1 cellular context compared by ENCODE assay signal in the genomic region with DNA sequence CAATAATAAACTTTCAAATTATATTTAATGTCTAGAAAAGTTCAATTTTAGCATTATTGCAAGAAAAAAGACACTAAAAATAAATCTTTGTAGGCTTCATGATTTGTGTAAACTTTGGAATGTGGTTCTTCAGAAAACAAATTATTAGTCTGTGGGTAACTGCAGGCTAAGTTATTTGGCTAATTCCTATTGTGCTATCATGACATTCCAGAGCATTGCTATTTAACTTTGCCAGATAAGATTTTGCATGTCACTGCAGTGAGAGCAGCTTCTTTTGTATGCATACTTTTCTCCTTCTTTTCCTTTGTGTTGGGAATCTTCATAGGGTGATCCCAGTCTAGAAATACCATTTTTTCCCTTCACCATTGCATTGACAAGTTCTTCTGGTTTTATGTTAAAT.
TF ChIP-seq lines count a peak whose summit lies in the region.

No MANE protein-coding gene starts in this region.

TF ChIP-seq in WTC11, 78 proteins besides CTCF, POLR2A, EP300 and RAD21 (continued from another document):
- TF ChIP-seq, protein P1, sequence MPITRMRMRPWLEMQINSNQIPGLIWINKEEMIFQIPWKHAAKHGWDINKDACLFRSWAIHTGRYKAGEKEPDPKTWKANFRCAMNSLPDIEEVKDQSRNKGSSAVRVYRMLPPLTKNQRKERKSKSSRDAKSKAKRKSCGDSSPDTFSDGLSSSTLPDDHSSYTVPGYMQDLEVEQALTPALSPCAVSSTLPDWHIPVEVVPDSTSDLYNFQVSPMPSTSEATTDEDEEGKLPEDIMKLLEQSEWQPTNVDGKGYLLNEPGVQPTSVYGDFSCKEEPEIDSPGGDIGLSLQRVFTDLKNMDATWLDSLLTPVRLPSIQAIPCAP (CRISPR knock-in tag; IDR thresholded peaks at IDR 0.05) = no peak
- TF ChIP-seq, protein P2, sequence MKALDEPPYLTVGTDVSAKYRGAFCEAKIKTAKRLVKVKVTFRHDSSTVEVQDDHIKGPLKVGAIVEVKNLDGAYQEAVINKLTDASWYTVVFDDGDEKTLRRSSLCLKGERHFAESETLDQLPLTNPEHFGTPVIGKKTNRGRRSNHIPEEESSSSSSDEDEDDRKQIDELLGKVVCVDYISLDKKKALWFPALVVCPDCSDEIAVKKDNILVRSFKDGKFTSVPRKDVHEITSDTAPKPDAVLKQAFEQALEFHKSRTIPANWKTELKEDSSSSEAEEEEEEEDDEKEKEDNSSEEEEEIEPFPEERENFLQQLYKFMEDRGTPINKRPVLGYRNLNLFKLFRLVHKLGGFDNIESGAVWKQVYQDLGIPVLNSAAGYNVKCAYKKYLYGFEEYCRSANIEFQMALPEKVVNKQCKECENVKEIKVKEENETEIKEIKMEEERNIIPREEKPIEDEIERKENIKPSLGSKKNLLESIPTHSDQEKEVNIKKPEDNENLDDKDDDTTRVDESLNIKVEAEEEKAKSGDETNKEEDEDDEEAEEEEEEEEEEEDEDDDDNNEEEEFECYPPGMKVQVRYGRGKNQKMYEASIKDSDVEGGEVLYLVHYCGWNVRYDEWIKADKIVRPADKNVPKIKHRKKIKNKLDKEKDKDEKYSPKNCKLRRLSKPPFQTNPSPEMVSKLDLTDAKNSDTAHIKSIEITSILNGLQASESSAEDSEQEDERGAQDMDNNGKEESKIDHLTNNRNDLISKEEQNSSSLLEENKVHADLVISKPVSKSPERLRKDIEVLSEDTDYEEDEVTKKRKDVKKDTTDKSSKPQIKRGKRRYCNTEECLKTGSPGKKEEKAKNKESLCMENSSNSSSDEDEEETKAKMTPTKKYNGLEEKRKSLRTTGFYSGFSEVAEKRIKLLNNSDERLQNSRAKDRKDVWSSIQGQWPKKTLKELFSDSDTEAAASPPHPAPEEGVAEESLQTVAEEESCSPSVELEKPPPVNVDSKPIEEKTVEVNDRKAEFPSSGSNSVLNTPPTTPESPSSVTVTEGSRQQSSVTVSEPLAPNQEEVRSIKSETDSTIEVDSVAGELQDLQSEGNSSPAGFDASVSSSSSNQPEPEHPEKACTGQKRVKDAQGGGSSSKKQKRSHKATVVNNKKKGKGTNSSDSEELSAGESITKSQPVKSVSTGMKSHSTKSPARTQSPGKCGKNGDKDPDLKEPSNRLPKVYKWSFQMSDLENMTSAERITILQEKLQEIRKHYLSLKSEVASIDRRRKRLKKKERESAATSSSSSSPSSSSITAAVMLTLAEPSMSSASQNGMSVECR (CRISPR knock-in tag; IDR thresholded peaks at IDR 0.05; ENCODE audit: borderline replicate concordance) = no peak
- TF ChIP-seq GABPB1 (CRISPR knock-in tag; IDR thresholded peaks at IDR 0.05) = no peak
- TF ChIP-seq ZNF396 (CRISPR knock-in tag; IDR thresholded peaks at IDR 0.05; ENCODE audit: borderline replicate concordance) = no peak
